Comparison of ENCODE assay signal across 8 cellular contexts in genomic region chr14:58151264-58151700, GRCh38. TPM values are rescaled to one million over a fixed set of nuclear protein-coding genes. Genes with fewer than 3 reads are reported as not detected.
DNase-seq lines count a peak whose midpoint lies in the region; ATAC-seq, FAIRE-seq and TF ChIP-seq lines count a peak whose summit lies in the region.

No MANE protein-coding gene starts in this region.

- no peaks in the 10 kb centered on the region for H3K36me3 ChIP-seq in heart right ventricle
- H3K36me3 ChIP-seq in prostate gland, result no peaks in the 10 kb centered on the region

- TF ChIP-seq CTCF in A549 (IDR thresholded peaks at IDR 0.05), result no peak
- TF ChIP-seq CTCF in heart right ventricle (IDR thresholded peaks at IDR 0.05), result no peak
- no peak for TF ChIP-seq CTCF in prostate gland (IDR thresholded peaks at IDR 0.05)

- H3K4me3 ChIP-seq in A549 (peak overlapping the region; percentile 73), heart right ventricle (peak overlapping the region; percentile 57 to 96 (median 86)), prostate gland (peak overlapping the region; percentile 56 to 57)

- H3K9me3 Mint-ChIP-seq in activated CD4-positive, alpha-beta memory T cell treated with anti-CD3 and anti-CD28 coated beads for 36 hours, result no peaks in the 10 kb centered on the region

- no peaks in the 10 kb centered on the region for H3K9me3 ChIP-seq in A549
- H3K9me3 ChIP-seq in heart right ventricle, result no peaks in the 10 kb centered on the region
- H3K9me3 ChIP-seq in prostate gland, result no peaks in the 10 kb centered on the region

- ATAC-seq in A549 (peak; percentile 30 to 42), GM21528 (IDR thresholded peaks at IDR 0.05; ENCODE audit: low FRiP score, unreplicated experiment) (peak; percentile 8), heart right ventricle (peak; percentile 4 to 31 (median 22)), HG03196 (IDR thresholded peaks at IDR 0.05; ENCODE audit: unreplicated experiment) (no peak)

- peak overlapping the region in 1 of 2 experiments; percentile 67; a peak in 3 of 6 replicates for H3K27ac ChIP-seq in A549
- peak overlapping the region in 9 of 10 donors; percentile 31 to 79 (median 61) for H3K27ac ChIP-seq in heart right ventricle
- H3K27ac ChIP-seq in prostate gland, result peak overlapping the region; percentile 33 to 58

- no peak for FAIRE-seq in A549 (lab: Jason Lieb, UNC)

- CTCF ChIA-PET in A549 (lab: Yijun Ruan, JAX), result interaction anchor here (1.1 to 1.4 kb wide), 2 partner anchors 8 to 40 kb away, joined by 3 to 4 read pairs; no protein-coding TSS in a partner anchor
- CTCF ChIA-PET in activated CD4-positive, alpha-beta memory T cell treated with anti-CD3 and anti-CD28 coated beads for 36 hours (lab: Charles Lee), result interaction anchor here (1.1 kb wide), 1 partner anchor 15 kb away, joined by 3 read pairs; no protein-coding TSS in a partner anchor

- no peak for TF ChIP-seq POLR2A in A549 (IDR thresholded peaks at IDR 0.05; ENCODE audit: low read length)
- TF ChIP-seq POLR2A in prostate gland (IDR thresholded peaks at IDR 0.05), result no peak

- TF ChIP-seq RAD21 in A549 (conservative IDR thresholded peaks at IDR 0.05 in 1 of 2, IDR thresholded peaks at IDR 0.05 in 1 of 2), result no peak

- peak overlapping the region; percentile 71 for H3K4me3 Mint-ChIP-seq in activated CD4-positive, alpha-beta memory T cell treated with anti-CD3 and anti-CD28 coated beads for 36 hours

- no peak overlapping the region for H3K27ac Mint-ChIP-seq in activated CD4-positive, alpha-beta memory T cell treated with anti-CD3 and anti-CD28 coated beads for 36 hours

- peaks cover 10% of the 10 kb centered on the region; the same call in 1 of the 3 replicates for H3K4me1 ChIP-seq in A549
- peaks cover 3 to 23% (median 10%) of the 10 kb centered on the region in 9 donors for H3K4me1 ChIP-seq in heart right ventricle
- no peaks in the 10 kb centered on the region for H3K4me1 ChIP-seq in prostate gland (replicated peaks)

- H3K27me3 ChIP-seq in heart right ventricle (peaks cover 0 to 50% (median 0%) of the 10 kb centered on the region in 7 donors), prostate gland (replicated peaks; ENCODE audit: insufficient read depth) (no peaks in the 10 kb centered on the region)

- no peaks in the 10 kb centered on the region for H3K36me3 Mint-ChIP-seq in activated CD4-positive, alpha-beta memory T cell treated with anti-CD3 and anti-CD28 coated beads for 36 hours

- TF ChIP-seq EP300 in A549 (IDR thresholded peaks at IDR 0.05), result no peak

- intact Hi-C loops in activated CD4-positive, alpha-beta memory T cell treated with anti-CD3 and anti-CD28 coated beads for 36 hours (cut with micrococcal nuclease), result loop anchor here (5.0 kb wide), 4 partner anchors 44 to 146 kb away; partner anchors contain the start of genes ARID4A and PSMA3
- intact Hi-C loops in heart right ventricle (cut with DNase I) (loop anchor here in 1 of 10 donors (5.0 kb wide), 1 partner anchor 44 kb away; no protein-coding TSS in a partner anchor), prostate gland (cut with DNase I) (loop anchor here (5.0 kb wide), 1 partner anchor 34 kb away; no protein-coding TSS in a partner anchor)

- no peak for DNase-seq in A549 (ENCODE audit: low read depth in 1 of 2, low spot score in 1 of 2)
- no peak for DNase-seq in activated CD4-positive, alpha-beta memory T cell treated with anti-CD3 and anti-CD28 coated beads for 36 hours
- no peak for DNase-seq in heart right ventricle
- DNase-seq in prostate gland (ENCODE audit: low spot score), result no peak
- no peak for DNase-seq in mesenteric fat pad (ENCODE audit: low spot score)
- DNase-seq in NOMO-1 treated with DMSO at 0.1 percent for 48 hours (lab: John Stamatoyannopoulos, UW; ENCODE audit: unreplicated experiment), result no peak

- peaks cover 50% of the 10 kb centered on the region for H3K27me3 Mint-ChIP-seq in activated CD4-positive, alpha-beta memory T cell treated with anti-CD3 and anti-CD28 coated beads for 36 hours

- H3K4me1 Mint-ChIP-seq in activated CD4-positive, alpha-beta memory T cell treated with anti-CD3 and anti-CD28 coated beads for 36 hours (ENCODE audit: low read depth), result peaks cover 16% of the 10 kb centered on the region

- peak overlapping the region; percentile 99 for H3K4me2 ChIP-seq in A549

- POLR2A ChIA-PET in A549 (lab: Yijun Ruan, JAX), result interaction anchor here (0.6 kb wide), 1 partner anchor 102 kb away, joined by 3 read pairs; no protein-coding TSS in a partner anchor
- POLR2A ChIA-PET in activated CD4-positive, alpha-beta memory T cell treated with anti-CD3 and anti-CD28 coated beads for 36 hours (lab: Charles Lee), result no interaction called here

- WGBS in A549 (ENCODE audit: missing lambda C conversion rate), result 7% methylated on average over 20 of the region's 22 CpGs
- WGBS in heart right ventricle, 2 donors, result 2% methylated on average over 22 of the region's 22 CpGs
- 3% methylated on average over 22 of the region's 22 CpGs for WGBS in prostate gland

TF ChIP-seq in A549, 52 proteins besides CTCF, POLR2A, EP300 and RAD21:
- peak; percentile 16; the same call in 1 of the 2 replicates for TF ChIP-seq CBX8 (IDR thresholded peaks at IDR 0.05)
- TF ChIP-seq CHD4 (IDR thresholded peaks at IDR 0.05; ENCODE audit: borderline replicate concordance), result no peak
- no peak for TF ChIP-seq CEBPB (IDR thresholded peaks at IDR 0.05)

RNA-seq across cellular contexts. Expression of gene ARMH4, which starts 0.7 kb away (rescaled TPM):
- polyA plus RNA-seq in A549 (2011; rRNA removed) (0.22 and 0.56 TPM in 2 replicates), A549 (2017; fragmentation: RNase III; extraction: RNeasy Plus Mini Kit Qiagen cat#74134 plus additional on column Dnase treatment) (0.15 to 0.77 TPM (median 0.59 TPM) in 3 replicates), heart right ventricle (1 to 10 TPM; 1.3 to 1.8 TPM)
- 0.12 and 0.16 TPM in 2 replicates for polyA plus RNA-seq in A549 (2012; cell fraction: cytosol; rRNA removed)
- 0.04 and 0.06 TPM in 2 replicates for polyA plus RNA-seq in A549 (2012; cell fraction: nucleus; rRNA removed)
- 6.5 and 109 TPM in 2 replicates for polyA minus RNA-seq in A549 (2011; rRNA and poly(A)+ RNA removed)
- total RNA-seq in activated CD4-positive, alpha-beta memory T cell treated with anti-CD3 and anti-CD28 coated beads for 36 hours, result under 1 TPM in 1 of 2 experiments, not detected in 1; 0.29 TPM
- total RNA-seq in heart right ventricle (10 to 100 TPM in 3 of 10 donors, 1 to 10 TPM in 7; 6.5 to 13.1 (median 9.1) TPM), prostate gland (10 to 100 TPM in 1 of 2 donors, 1 to 10 TPM in 1; 2.4 to 45.1 TPM), mesenteric fat pad (3.4 TPM)

RNA-seq across cellular contexts. Expression of gene ACTR10, which starts 48.7 kb away (rescaled TPM):
- polyA plus RNA-seq in A549 (2011; rRNA removed) (100 and 101 TPM in 2 replicates), A549 (2017; fragmentation: RNase III; extraction: RNeasy Plus Mini Kit Qiagen cat#74134 plus additional on column Dnase treatment) (47.1 to 53.8 TPM (median 47.9 TPM) in 3 replicates), heart right ventricle (10 to 100 TPM; 64.6 to 88.9 TPM)
- 17.9 and 20.5 TPM in 2 replicates for polyA plus RNA-seq in A549 (2012; cell fraction: cytosol; rRNA removed)
- 10.2 and 19.3 TPM in 2 replicates for polyA plus RNA-seq in A549 (2012; cell fraction: nucleus; rRNA removed)
- 7.5 and 8.8 TPM in 2 replicates for polyA minus RNA-seq in A549 (2011; rRNA and poly(A)+ RNA removed)
- 10 to 100 TPM; 45.3 to 47.0 TPM for total RNA-seq in activated CD4-positive, alpha-beta memory T cell treated with anti-CD3 and anti-CD28 coated beads for 36 hours
- total RNA-seq in heart right ventricle (10 to 100 TPM; 60.5 to 83.2 (median 72.8) TPM), prostate gland (100 to 1,000 TPM in 1 of 2 donors, 10 to 100 TPM in 1; 63.2 to 105 TPM), mesenteric fat pad (60.0 TPM)
